28 cellular contexts compared by ENCODE assay signal in genomic region chr1:97337250-97338030, GRCh38.
DNase-seq lines count a peak whose midpoint lies in the region; ATAC-seq, FAIRE-seq and TF ChIP-seq lines count a peak whose summit lies in the region.
"Had no signal": no experiment of that assay in that cellular context is flagged by ENCODE, and none has a peak within 500 bp of the region (broad histone marks: within the 10 kb centered on the region; RNA-seq: fewer than 3 reads in every experiment).

No MANE protein-coding gene starts in this region.

- no peak for TF ChIP-seq CTCF in PC-3 (conservative IDR thresholded peaks at IDR 0.05; ENCODE audit: low read depth, low read length)
- TF ChIP-seq CTCF in endothelial cell of umbilical vein (IDR thresholded peaks at IDR 0.05; ENCODE audit: extremely low read depth in 1 of 2, insufficient read depth in 1 of 2, low read depth in 1 of 2, low read length in 2 of 2) = no peak
- no peak for TF ChIP-seq CTCF in lung (IDR thresholded peaks at IDR 0.05; ENCODE audit: control extremely low read depth, extremely low read depth)

- no peaks in the 10 kb centered on the region for H3K9me2 ChIP-seq in PC-3 (replicated peaks; ENCODE audit: low read length)

- H3K9me1 ChIP-seq in endothelial cell of umbilical vein (replicated peaks; ENCODE audit: control insufficient read depth, extremely low read depth, insufficient read depth, low read length) = no peaks in the 10 kb centered on the region

- dilution Hi-C loops in endothelial cell of umbilical vein (cut with MboI; ENCODE audit: extremely low pct_ligation_motif_present, low sequenced_read_pairs) = no loop called here

- FAIRE-seq in endothelial cell of umbilical vein (lab: Jason Lieb, UNC) (peak; percentile 35), GM19239 (lab: Jason Lieb, UNC) (no peak)
- FAIRE-seq: endometrium, GM12892 had no signal

- no peaks in the 10 kb centered on the region for H3F3A ChIP-seq in PC-3 (ENCODE audit: low read length, unreplicated experiment)

- BruUV-seq in PC-3 (replicated peaks; lab: Mats Ljungman, UMichigan) = no TSS peak
- no TSS peak for BruUV-seq in endothelial cell of umbilical vein (replicated peaks; lab: Mats Ljungman, UMichigan)

- 59 to 77% methylated on average over 6 of the region's 6 CpGs for WGBS in lung, 2 donors

- no peak overlapping the region for H3K9ac ChIP-seq in PC-3 (ENCODE audit: low read length)
- H3K9ac ChIP-seq in endothelial cell of umbilical vein (replicated peaks; ENCODE audit: extremely low read depth, insufficient read depth, low read length) = no peak overlapping the region
- H3K9ac ChIP-seq: BLaER1 had no signal

- H4K20me1 ChIP-seq in PC-3 (ENCODE audit: low read length) (no peaks in the 10 kb centered on the region), endothelial cell of umbilical vein (replicated peaks; ENCODE audit: control insufficient read depth, extremely low read depth, insufficient read depth, low read length) (no peaks in the 10 kb centered on the region)
- H4K20me1 ChIP-seq: BLaER1 had no signal

- H3K27ac ChIP-seq in PC-3 (ENCODE audit: low read length) = peak overlapping the region; percentile 13; the same call in 1 of the 2 replicates
- H3K27ac ChIP-seq in endothelial cell of umbilical vein (ENCODE audit: insufficient read depth, low read depth, low read length) = no peak overlapping the region
- H3K27ac ChIP-seq in lung (ENCODE audit: low read depth in 1 of 2, low read length in 1 of 2) = peak overlapping the region in 1 of 2 donors; percentile 70
- H3K27ac ChIP-seq: BLaER1, cardiac muscle cell, heart right ventricle, SK-N-MC, suprapubic skin had no signal

- CTCF ChIA-PET in PC-3 (lab: Charles Lee) (no interaction called here), endothelial cell of umbilical vein (lab: Charles Lee) (interaction anchor here (0.6 to 2.0 kb wide), 5 partner anchors 10 to 199 kb away, joined by 3 to 10 read pairs (median 4); no protein-coding TSS in a partner anchor)

- intact Hi-C loops in PC-3 (cut with micrococcal nuclease) (no loop called here), endothelial cell of umbilical vein (cut with micrococcal nuclease) (loop anchor here (10.0 kb wide), 1 partner anchor 707 kb away; no protein-coding TSS in a partner anchor)

- H2AFZ ChIP-seq in PC-3 (ENCODE audit: low read length) (peak overlapping the region; percentile 68), endothelial cell of umbilical vein (ENCODE audit: low read depth, low read length) (no peak overlapping the region)

- H3K4me3 ChIP-seq in PC-3 (ENCODE audit: low read length) (no peak overlapping the region), endothelial cell of umbilical vein (replicated peaks in 1 of 3; ENCODE audit: insufficient read depth in 1 of 3, low read depth in 1 of 3, low read length in 3 of 3) (no peak overlapping the region), lung (no peak overlapping the region)
- H3K4me3 ChIP-seq: BLaER1, cardiac muscle cell, heart right ventricle, SK-N-MC, suprapubic skin had no signal

- no peaks in the 10 kb centered on the region for H3K36me3 ChIP-seq in PC-3 (ENCODE audit: low read depth, low read length)
- no peaks in the 10 kb centered on the region for H3K36me3 ChIP-seq in endothelial cell of umbilical vein (ENCODE audit: control insufficient read depth in 2 of 2, extremely low read depth in 1 of 2, insufficient read depth in 2 of 2, low read length in 2 of 2)
- no peaks in the 10 kb centered on the region for H3K36me3 ChIP-seq in lung (ENCODE audit: control insufficient read depth in 2 of 2, insufficient read depth in 2 of 2, low read length in 2 of 2)
- H3K36me3 ChIP-seq: BLaER1, cardiac muscle cell, suprapubic skin had no signal

- no peak for TF ChIP-seq POLR2A in endothelial cell of umbilical vein (IDR thresholded peaks at IDR 0.05; ENCODE audit: low read depth, low read length)

- H3K4me2 ChIP-seq in PC-3 (ENCODE audit: low read length) (peak overlapping the region; percentile 14), endothelial cell of umbilical vein (ENCODE audit: insufficient read depth, low read length) (no peak overlapping the region)
- H3K4me2 ChIP-seq: BLaER1 had no signal

- POLR2A ChIA-PET in PC-3 (lab: Charles Lee; ENCODE audit: unreplicated experiment) = no interaction called here
- POLR2A ChIA-PET in endothelial cell of umbilical vein (lab: Charles Lee) = interaction anchor here (0.6 kb wide), 1 partner anchor 256 kb away, joined by 6 read pairs; no protein-coding TSS in a partner anchor

- H3K9me3 ChIP-seq in PC-3 (ENCODE audit: low read length) = no peaks in the 10 kb centered on the region
- no peaks in the 10 kb centered on the region for H3K9me3 ChIP-seq in endothelial cell of umbilical vein (replicated peaks; ENCODE audit: control insufficient read depth, insufficient read depth, low read length)
- H3K9me3 ChIP-seq in lung (ENCODE audit: control insufficient read depth in 2 of 2, insufficient read depth in 1 of 2, low read length in 1 of 2) = no peaks in the 10 kb centered on the region
- H3K9me3 ChIP-seq: BLaER1, Caco-2, heart right ventricle, suprapubic skin had no signal

- no peaks in the 10 kb centered on the region for H3K79me2 ChIP-seq in PC-3 (ENCODE audit: low read length)
- H3K79me2 ChIP-seq in endothelial cell of umbilical vein (ENCODE audit: control insufficient read depth, insufficient read depth, low read length) = no peaks in the 10 kb centered on the region

- DNase-seq in Daoy (ENCODE audit: low read depth) = peak; percentile 35
- peak; percentile 49 for DNase-seq in PC-3
- peak; percentile 12 for DNase-seq in endothelial cell of umbilical vein (ENCODE audit: low read depth, low spot score)
- DNase-seq in lung (ENCODE audit: low spot score) = no peak
- no peak for DNase-seq in GM19239 (ENCODE audit: insufficient read length, low spot score)
- DNase-seq in NCI-H2107 (lab: John Stamatoyannopoulos, UW) = no peak
- DNase-seq: activated CD4-positive, alpha-beta T cell treated with anti-CD3 and anti-CD28 coated beads for 4 hours; activated CD8-positive, alpha-beta memory T cell treated with anti-CD3 and anti-CD28 coated beads for 24 hours; activated gamma-delta T cell treated with Interleukin-2 at 50 U/mL for 16 hours; activated T-cell treated with anti-CD3 and anti-CD28 coated beads, Interleukin-2, amount 50 U/mL, for 1 hour; Caco-2; DND-41; heart right ventricle; KBM-7; left colon; naive thymus-derived CD4-positive, alpha-beta T cell; NCI-H1436; NCI-H524; NK-92 treated with Interleukin-12 subunit alpha and Interleukin-12 subunit beta, amount 100 ng/mL, for 24 hours; nucleus accumbens had no signal

- H3K4me1 ChIP-seq in PC-3 (ENCODE audit: insufficient read depth, low read length) (peaks cover 11% of the 10 kb centered on the region), endothelial cell of umbilical vein (ENCODE audit: control insufficient read depth, extremely low read depth, insufficient read depth, low read length) (no peaks in the 10 kb centered on the region), lung (ENCODE audit: control insufficient read depth in 2 of 2, insufficient read depth in 2 of 2, low read length in 2 of 2) (peaks cover 0 to 4% of the 10 kb centered on the region in 2 donors)
- H3K4me1 ChIP-seq: BLaER1, Caco-2, suprapubic skin had no signal

- ATAC-seq in PC-3 (peak; percentile 75), lung (ENCODE audit: insufficient read depth, low FRiP score) (peak; percentile 79), HG03095 (IDR thresholded peaks at IDR 0.05; ENCODE audit: unreplicated experiment) (no peak), GM18909 (IDR thresholded peaks at IDR 0.05; ENCODE audit: poor library complexity, unreplicated experiment) (no peak)
- ATAC-seq: left colon; naive thymus-derived CD4-positive, alpha-beta T cell had no signal

- H3K27me3 ChIP-seq in PC-3 (ENCODE audit: low read length) (no peaks in the 10 kb centered on the region), endothelial cell of umbilical vein (ENCODE audit: control insufficient read depth in 2 of 2, insufficient read depth in 2 of 2, low read length in 2 of 2) (no peaks in the 10 kb centered on the region), lung (ENCODE audit: control insufficient read depth, insufficient read depth) (no peaks in the 10 kb centered on the region)
- H3K27me3 ChIP-seq: BLaER1, cardiac muscle cell, heart right ventricle, suprapubic skin had no signal

TF ChIP-seq in endothelial cell of umbilical vein, 7 proteins besides CTCF, POLR2A, EP300 and RAD21:
- TF ChIP-seq, protein P1, sequence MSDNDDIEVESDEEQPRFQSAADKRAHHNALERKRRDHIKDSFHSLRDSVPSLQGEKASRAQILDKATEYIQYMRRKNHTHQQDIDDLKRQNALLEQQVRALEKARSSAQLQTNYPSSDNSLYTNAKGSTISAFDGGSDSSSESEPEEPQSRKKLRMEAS (IDR thresholded peaks at IDR 0.05; ENCODE audit: insufficient read depth, insufficient read length) = no peak
TF ChIP-seq in endothelial cell of umbilical vein: peak in this region for 0.

Comparison
In these comparisons a context has a peak if more than half of its experiments do, and no peak if none do; other contexts are left out.
1. DNase-seq: peak in Daoy (single experiment), PC-3 (single experiment) and endothelial cell of umbilical vein (single experiment); none in lung (single experiment), GM19239 (single experiment) and NCI-H2107 (single experiment).
2. ATAC-seq: peak in PC-3 (single experiment) and lung (single experiment); none in HG03095 (single experiment) and GM18909 (single experiment).